11 cellular contexts compared by ENCODE assay signal in the genomic region with DNA sequence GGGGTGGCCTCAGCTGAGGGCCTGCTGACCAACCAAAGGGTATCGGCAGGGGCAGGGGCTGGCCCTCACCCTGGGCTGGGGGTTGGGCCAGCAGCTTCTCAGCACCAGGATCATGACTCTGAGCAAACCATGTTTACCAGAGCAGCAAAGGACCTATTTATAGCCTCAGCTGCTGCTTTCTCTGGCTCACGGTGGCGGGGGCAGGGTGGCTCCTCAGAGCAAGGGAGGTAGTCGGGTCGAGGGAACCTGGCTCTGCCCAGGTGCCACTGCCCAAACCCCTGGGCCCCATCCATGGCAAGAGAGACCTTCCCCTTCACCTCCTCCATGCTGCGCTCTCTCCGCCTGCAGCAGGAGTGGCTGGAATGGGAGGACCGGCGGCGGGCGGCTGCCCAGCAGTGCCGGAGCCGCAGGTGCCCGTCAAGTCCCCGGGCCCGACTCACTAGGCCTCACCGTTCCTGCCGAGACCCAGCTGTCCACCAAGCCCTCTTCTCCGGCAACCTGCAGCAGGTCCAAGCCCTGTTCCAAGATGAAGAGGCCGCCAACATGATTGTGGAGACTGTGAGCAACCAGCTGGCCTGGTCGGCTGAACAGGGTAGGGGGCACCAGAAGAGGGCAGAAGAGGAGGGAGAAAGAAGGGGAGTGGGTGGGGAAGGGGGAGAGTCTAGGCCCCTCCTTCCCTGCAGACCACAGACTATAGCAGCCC. TPM values are rescaled to one million over a fixed set of nuclear protein-coding genes. Genes with fewer than 3 reads are reported as not detected.
A peak's percentile ranks its signal among the peaks of the same experiment; 100 is the strongest.
DNase-seq lines count a peak whose midpoint lies in the region; ATAC-seq, FAIRE-seq and TF ChIP-seq lines count a peak whose summit lies in the region.
"Had no signal": no experiment of that assay in that cellular context is flagged by ENCODE, and none has a peak within 500 bp of the region (broad histone marks: within the 10 kb centered on the region; RNA-seq: fewer than 3 reads in every experiment).

A gene with protein sequence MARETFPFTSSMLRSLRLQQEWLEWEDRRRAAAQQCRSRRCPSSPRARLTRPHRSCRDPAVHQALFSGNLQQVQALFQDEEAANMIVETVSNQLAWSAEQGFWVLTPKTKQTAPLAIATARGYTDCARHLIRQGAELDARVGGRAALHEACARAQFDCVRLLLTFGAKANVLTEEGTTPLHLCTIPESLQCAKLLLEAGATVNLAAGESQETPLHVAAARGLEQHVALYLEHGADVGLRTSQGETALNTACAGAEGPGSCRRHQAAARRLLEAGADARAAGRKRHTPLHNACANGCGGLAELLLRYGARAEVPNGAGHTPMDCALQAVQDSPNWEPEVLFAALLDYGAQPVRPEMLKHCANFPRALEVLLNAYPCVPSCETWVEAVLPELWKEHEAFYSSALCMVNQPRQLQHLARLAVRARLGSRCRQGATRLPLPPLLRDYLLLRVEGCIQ (plus strand): TSS at position 206 of the 703 bp plus-strand sequence. CDS start 86 bp downstream, at position 292.

- H3K4me1 Mint-ChIP-seq in stimulated activated naive CD8-positive, alpha-beta T cell treated with anti-CD3 and anti-CD28 coated beads, Interleukin-15, amount 100 ng/mL, for 72 hours, result peaks cover 14% of the 10 kb centered on the region
- H3K4me1 Mint-ChIP-seq in chondrocyte (ENCODE audit: low read depth), result peaks cover 16% of the 10 kb centered on the region

- H3K4me3 Mint-ChIP-seq in stimulated activated naive CD8-positive, alpha-beta T cell treated with anti-CD3 and anti-CD28 coated beads, Interleukin-15, amount 100 ng/mL, for 72 hours, result no peak within 1 kb of the TSS
- no peak within 1 kb of the TSS for H3K4me3 Mint-ChIP-seq in chondrocyte (ENCODE audit: unreplicated experiment)

- no peak within 1 kb of the TSS for H3K27ac ChIP-seq in lower lobe of right lung
- H3K27ac ChIP-seq: C4-2B had no signal

- H3K9me3 Mint-ChIP-seq in stimulated activated naive CD8-positive, alpha-beta T cell treated with anti-CD3 and anti-CD28 coated beads, Interleukin-15, amount 100 ng/mL, for 72 hours, result no peaks in the 10 kb centered on the region
- no peaks in the 10 kb centered on the region for H3K9me3 Mint-ChIP-seq in chondrocyte (ENCODE audit: low read depth)

- no peaks in the 10 kb centered on the region for H3K9me3 ChIP-seq in lower lobe of right lung

- H3K36me3 ChIP-seq in lower lobe of right lung, result no peaks in the 10 kb centered on the region

- TF ChIP-seq CTCF in chondrocyte (IDR thresholded peaks at IDR 0.05), result no peak
- no peak for TF ChIP-seq CTCF in lower lobe of right lung (IDR thresholded peaks at IDR 0.05)

- ATAC-seq in stimulated activated naive CD8-positive, alpha-beta T cell treated with anti-CD3 and anti-CD28 coated beads, Interleukin-15, amount 100 ng/mL, for 72 hours, result peak; percentile 12
- no peak for ATAC-seq in stimulated activated naive CD8-positive, alpha-beta T cell treated with anti-CD3 and anti-CD28 coated beads, Interleukin-15, Interleukin-2, amounts not matched to agents 100 U/mL and 50 U/mL, for 24 hours
- ATAC-seq in lower lobe of right lung (peak in 1 of 2 donors; percentile 5), HG02981 (IDR thresholded peaks at IDR 0.05; ENCODE audit: unreplicated experiment) (no peak), HG02938 (IDR thresholded peaks at IDR 0.05; ENCODE audit: unreplicated experiment) (no peak), HG03342 (IDR thresholded peaks at IDR 0.05; ENCODE audit: unreplicated experiment) (no peak)

- intact Hi-C loops in lower lobe of right lung (cut with DNase I), result no loop called here

- no peak for DNase-seq in stimulated activated naive CD8-positive, alpha-beta T cell treated with anti-CD3 and anti-CD28 coated beads, Interleukin-15, amount 100 ng/mL, for 72 hours
- DNase-seq in stimulated activated naive CD8-positive, alpha-beta T cell treated with anti-CD3 and anti-CD28 coated beads, Interleukin-15, Interleukin-2, amounts not matched to agents 100 U/mL and 50 U/mL, for 24 hours, result no peak
- DNase-seq in chondrocyte (ENCODE audit: low spot score) (no peak), lower lobe of right lung (no peak), HTR-8/SVneo (ENCODE audit: insufficient read length, low spot score) (no peak)

- H3K27ac Mint-ChIP-seq in stimulated activated naive CD8-positive, alpha-beta T cell treated with anti-CD3 and anti-CD28 coated beads, Interleukin-15, amount 100 ng/mL, for 72 hours, result peak within 1 kb of the TSS in 1 of 2 donors; percentile 83
- H3K27ac Mint-ChIP-seq in chondrocyte (ENCODE audit: unreplicated experiment), result peak within 1 kb of the TSS; percentile 12

- H3K27me3 Mint-ChIP-seq in stimulated activated naive CD8-positive, alpha-beta T cell treated with anti-CD3 and anti-CD28 coated beads, Interleukin-15, amount 100 ng/mL, for 72 hours, result no peaks in the 10 kb centered on the region
- no peaks in the 10 kb centered on the region for H3K27me3 Mint-ChIP-seq in chondrocyte (ENCODE audit: low read depth)

- FAIRE-seq in HTR-8/SVneo (lab: Jason Lieb, UNC), result no peak
- FAIRE-seq: colon, TTC549 had no signal

- peak within 1 kb of the TSS; percentile 17 for H3K4me3 ChIP-seq in lower lobe of right lung

- peaks cover 13% of the 10 kb centered on the region for H3K4me1 ChIP-seq in lower lobe of right lung

- no peaks in the 10 kb centered on the region for H3K27me3 ChIP-seq in lower lobe of right lung (ENCODE audit: low read depth)

- peaks cover 1% of the 10 kb centered on the region for H3K36me3 Mint-ChIP-seq in chondrocyte (ENCODE audit: low read depth)

RNA-seq across cellular contexts. Expression of the gene that starts here (rescaled TPM):
- not detected in 3 replicates for total RNA-seq in chondrocyte
- total RNA-seq in lower lobe of right lung, result not detected
